In the genomic region with DNA sequence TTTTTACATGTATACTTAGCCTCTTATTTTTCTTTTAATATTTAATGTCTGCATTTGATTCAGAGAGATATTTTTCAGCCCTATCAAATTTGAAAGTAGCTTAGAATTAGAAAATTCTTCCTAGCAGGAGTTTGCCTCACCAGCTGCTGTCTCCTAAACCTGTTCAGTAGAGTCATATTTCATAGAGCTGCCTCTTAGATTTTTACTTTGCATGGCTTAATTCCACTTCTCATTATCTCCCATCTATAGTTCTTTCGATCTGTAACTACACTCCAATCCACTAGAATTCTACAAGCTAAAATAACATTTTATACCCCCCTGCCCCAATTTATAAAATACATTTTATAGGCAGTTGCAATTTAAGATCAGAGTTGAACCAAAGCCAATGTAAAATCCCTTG, we compare ENCODE assay signal across 22 cellular contexts.
DNase-seq lines count a peak whose midpoint lies in the region; ATAC-seq and TF ChIP-seq lines count a peak whose summit lies in the region.
"Had no signal": no experiment of that assay in that cellular context is flagged by ENCODE, and none has a peak within 500 bp of the region (broad histone marks: within the 10 kb centered on the region; RNA-seq: fewer than 3 reads in every experiment).

No MANE protein-coding gene starts in this region.

- peaks cover 44% of the 10 kb centered on the region for H3K4me1 Mint-ChIP-seq in nephron
- peaks cover 4% of the 10 kb centered on the region for H3K4me1 Mint-ChIP-seq in osteocyte (ENCODE audit: unreplicated experiment)
- H3K4me1 Mint-ChIP-seq: B cell, CD14-positive monocyte, T-cell had no signal

- DNase-seq in NCI-H510A treated with DMSO at 0.1 percent for 48 hours (lab: John Stamatoyannopoulos, UW) (peak; percentile 8), NCI-H510A (lab: John Stamatoyannopoulos, UW) (no peak), G401 (ENCODE audit: low spot score) (peak; percentile 54), NCI-H2171 treated with DMSO at 0.1 percent for 48 hours (lab: John Stamatoyannopoulos, UW) (peak; percentile 81), GF-D8 (lab: John Stamatoyannopoulos, UW) (no peak), osteocyte (ENCODE audit: extremely low spot score, unreplicated experiment) (no peak)
- DNase-seq: DND-41, GOT3, MM.1S, NCI-H1092, NCI-H2081 treated with DMSO at 0.1 percent for 48 hours, NCI-H345, Peyer's patch, T-cell had no signal

- peaks cover 19% of the 10 kb centered on the region for H3K36me3 Mint-ChIP-seq in nephron (ENCODE audit: low read depth)
- H3K36me3 Mint-ChIP-seq in osteocyte (ENCODE audit: unreplicated experiment), result peaks cover 10% of the 10 kb centered on the region
- H3K36me3 Mint-ChIP-seq: CD14-positive monocyte had no signal

- no peak for ATAC-seq in GM18505 (IDR thresholded peaks at IDR 0.05; ENCODE audit: unreplicated experiment)
- ATAC-seq: A549, HCT116, HepG2, K562, T-cell had no signal

- peak overlapping the region in 1 of 3 experiments; percentile 33 for H3K4me3 Mint-ChIP-seq in nephron
- no peak overlapping the region for H3K4me3 Mint-ChIP-seq in osteocyte (ENCODE audit: unreplicated experiment)
- H3K4me3 Mint-ChIP-seq: B cell, CD14-positive monocyte, T-cell had no signal

- no peak for TF ChIP-seq POLR2A in GM18505 (IDR thresholded peaks at IDR 0.05; ENCODE audit: borderline replicate concordance, extremely low read depth, insufficient read depth, insufficient read length)

- in situ Hi-C loops in G401 (cut with HindIII; ENCODE audit: low sequenced_read_pairs), result no loop called here

- H3K9me3 Mint-ChIP-seq in nephron, result peaks cover 19% of the 10 kb centered on the region
- peaks cover 16% of the 10 kb centered on the region for H3K9me3 Mint-ChIP-seq in osteocyte (ENCODE audit: unreplicated experiment)
- H3K9me3 Mint-ChIP-seq: T-cell had no signal

- TF ChIP-seq CTCF in nephron (IDR thresholded peaks at IDR 0.05; ENCODE audit: unreplicated experiment in 3 of 3), result no peak
- no peak for TF ChIP-seq CTCF in osteocyte (IDR thresholded peaks at IDR 0.05)

- peak overlapping the region; percentile 3 to 59 (median 44) for H3K27ac Mint-ChIP-seq in nephron
- no peak overlapping the region for H3K27ac Mint-ChIP-seq in osteocyte (ENCODE audit: unreplicated experiment)
- H3K27ac Mint-ChIP-seq: B cell, CD14-positive monocyte, T-cell had no signal

- H3K27me3 Mint-ChIP-seq in nephron (ENCODE audit: low read depth), result no peaks in the 10 kb centered on the region
- H3K27me3 Mint-ChIP-seq in osteocyte (ENCODE audit: unreplicated experiment), result no peaks in the 10 kb centered on the region
- H3K27me3 Mint-ChIP-seq: B cell, T-cell had no signal

Comparison
In these comparisons a context has a peak if more than half of its experiments do, and no peak if none do; other contexts are left out.
1. DNase-seq: peak in NCI-H510A treated with DMSO at 0.1 percent for 48 hours (single experiment), G401 (single experiment) and NCI-H2171 treated with DMSO at 0.1 percent for 48 hours (single experiment); none in NCI-H510A (single experiment), GF-D8 (single experiment) and osteocyte (single experiment).